ENCODE assay signal across 8 cellular contexts in the genomic region with DNA sequence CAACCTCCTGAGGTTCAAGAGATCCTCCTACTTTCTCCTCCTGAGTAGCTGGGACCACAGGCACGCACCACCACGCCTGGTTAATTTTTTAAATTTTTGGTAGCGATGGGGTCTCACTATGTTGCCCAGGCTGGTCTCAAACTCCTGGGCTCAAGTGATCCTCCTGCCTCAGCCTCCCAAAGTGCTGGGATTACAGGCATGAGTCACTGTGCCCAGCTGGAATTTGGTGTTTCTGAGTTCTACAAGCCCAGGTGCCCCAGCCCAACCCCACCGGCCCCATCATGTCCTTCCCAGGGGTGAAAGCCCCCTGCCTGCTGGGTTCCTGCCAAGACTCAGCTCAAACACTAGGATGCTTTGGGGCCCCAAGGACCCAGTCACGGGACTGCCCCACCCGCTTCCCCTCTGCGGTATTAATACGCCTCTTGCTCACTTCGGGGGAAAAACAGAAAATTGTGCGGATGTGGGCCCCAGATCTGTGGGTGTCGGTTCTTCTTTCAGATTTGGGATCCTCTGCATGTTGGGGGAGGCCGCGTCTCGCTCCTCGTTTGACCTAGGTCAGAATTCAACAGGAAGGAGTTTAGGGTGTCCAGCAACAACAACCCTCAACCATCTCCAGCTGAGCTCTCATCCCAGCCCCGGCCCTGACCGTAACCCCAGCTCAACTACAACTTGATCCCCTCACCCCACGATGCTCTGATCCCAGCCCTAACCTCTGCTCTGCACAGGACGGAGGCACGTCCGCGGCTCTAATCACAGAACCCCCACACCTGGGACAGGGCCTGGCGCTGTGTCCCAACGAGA.
DNase-seq lines count a peak whose midpoint lies in the region.

No MANE protein-coding gene starts in this region.

- DNase-seq in activated gamma-delta T cell treated with Interleukin-2 at 50 U/mL for 16 hours (peak; percentile 61), activated gamma-delta T cell (lab: John Stamatoyannopoulos, UW) (no peak), T-helper 22 cell (ENCODE audit: low read depth) (peak; percentile 65), NCI-H1417 treated with DMSO at 0.1 percent for 48 hours (lab: John Stamatoyannopoulos, UW) (no peak), COR-L47 (lab: John Stamatoyannopoulos, UW) (no peak), NCI-H446 treated with DMSO at 0.1 percent for 48 hours (lab: John Stamatoyannopoulos, UW) (no peak)
- peak; percentile 43 for DNase-seq in activated naive CD8-positive, alpha-beta T cell treated with anti-CD3 and anti-CD28 coated beads, Interleukin-2, amount 50 U/mL, for 16 hours (ENCODE audit: low read depth, low spot score)
- peak; percentile 64 to 68 for DNase-seq in stimulated activated CD4-positive, alpha-beta T cell treated with anti-CD3 and anti-CD28 coated beads, Interleukin-15, amount 100 ng/mL, for 48 hours (ENCODE audit: low read depth in 2 of 2)

Comparison
In these comparisons a context has a peak if more than half of its experiments do, and no peak if none do; other contexts are left out.
1. DNase-seq: peak in activated gamma-delta T cell treated with Interleukin-2 at 50 U/mL for 16 hours (single experiment), T-helper 22 cell (single experiment), activated naive CD8-positive, alpha-beta T cell treated with anti-CD3 and anti-CD28 coated beads, Interleukin-2, amount 50 U/mL, for 16 hours (single experiment) and stimulated activated CD4-positive, alpha-beta T cell treated with anti-CD3 and anti-CD28 coated beads, Interleukin-15, amount 100 ng/mL, for 48 hours (2 of 2); none in activated gamma-delta T cell (single experiment), NCI-H1417 treated with DMSO at 0.1 percent for 48 hours (single experiment), COR-L47 (single experiment) and NCI-H446 treated with DMSO at 0.1 percent for 48 hours (single experiment).